16 cellular contexts compared by ENCODE assay signal in the genomic region with DNA sequence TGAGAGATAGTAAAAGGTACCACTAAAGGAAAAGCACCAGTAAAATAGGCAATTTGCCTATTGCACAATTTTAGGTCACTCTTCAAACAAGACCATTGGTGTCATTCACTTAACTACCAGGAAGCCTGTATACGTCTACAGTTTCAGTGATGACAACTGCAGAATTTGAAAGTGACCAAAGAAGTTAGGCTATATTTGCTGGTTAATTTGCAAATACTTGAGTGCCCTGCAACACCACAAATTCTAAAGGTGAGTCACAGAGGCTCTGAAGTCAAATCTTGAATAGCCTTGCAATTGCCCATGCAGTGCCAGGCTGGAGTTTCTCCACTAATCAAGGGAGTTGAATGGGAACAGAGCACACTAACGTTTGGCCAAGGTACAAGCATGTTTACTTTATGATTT.
DNase-seq lines count a peak whose midpoint lies in the region; ATAC-seq, FAIRE-seq and TF ChIP-seq lines count a peak whose summit lies in the region.
"Had no signal": no experiment of that assay in that cellular context is flagged by ENCODE, and none has a peak within 500 bp of the region (broad histone marks: within the 10 kb centered on the region; RNA-seq: fewer than 3 reads in every experiment).

No MANE protein-coding gene starts in this region.

- ATAC-seq in GM18520 (IDR thresholded peaks at IDR 0.05; ENCODE audit: unreplicated experiment) (peak; percentile 69), HG02642 (IDR thresholded peaks at IDR 0.05; ENCODE audit: poor library complexity, unreplicated experiment) (peak; percentile 57), IMR-90 (ENCODE audit: low read depth) (no peak), left colon (peak; percentile 56)

- H2AK9ac ChIP-seq in IMR-90 (replicated peaks; ENCODE audit: low read depth, low read length, poor library complexity), result no peak overlapping the region

- no peaks in the 10 kb centered on the region for H3K79me1 ChIP-seq in IMR-90 (ENCODE audit: low read depth in 1 of 2, low read length in 2 of 2)

- no peak for TF ChIP-seq CTCF in IMR-90 (conservative IDR thresholded peaks at IDR 0.05; ENCODE audit: low read depth, low read length)

- no peak overlapping the region for H3K18ac ChIP-seq in IMR-90 (ENCODE audit: low read depth, low read length)

- no peak overlapping the region for H3K14ac ChIP-seq in IMR-90 (replicated peaks; ENCODE audit: low read depth, low read length)

- BruUV-seq in IMR-90 (replicated peaks; lab: Mats Ljungman, UMichigan), result no TSS peak

- no peak overlapping the region for H2AK5ac ChIP-seq in IMR-90 (ENCODE audit: low read depth, low read length)

- FAIRE-seq in H54 (lab: Jason Lieb, UNC), result no peak

- no peak overlapping the region for H2BK5ac ChIP-seq in IMR-90 (ENCODE audit: low read depth, low read length, poor library complexity, severe bottlenecking)

- no peak for TF ChIP-seq RAD21 in IMR-90 (IDR thresholded peaks at IDR 0.05; ENCODE audit: low read length)

- H3K4me3 ChIP-seq in IMR-90 (ENCODE audit: insufficient read depth, low read depth, low read length), result no peak overlapping the region
- H3K4me3 ChIP-seq: BLaER1 had no signal

- no peaks in the 10 kb centered on the region for H3K4me1 ChIP-seq in IMR-90 (ENCODE audit: control insufficient read depth, insufficient read depth, low read length)
- H3K4me1 ChIP-seq: BLaER1 had no signal

- no peak overlapping the region for H2BK15ac ChIP-seq in IMR-90 (ENCODE audit: low read depth, low read length)

- no peaks in the 10 kb centered on the region for H3K9me1 ChIP-seq in IMR-90 (ENCODE audit: insufficient read depth, low read length)

- no peak overlapping the region for H4K5ac ChIP-seq in IMR-90 (ENCODE audit: low read depth, low read length)

- no peak overlapping the region for H3K56ac ChIP-seq in IMR-90 (ENCODE audit: extremely low read depth, insufficient read depth, low read length)

- H4K91ac ChIP-seq in IMR-90 (ENCODE audit: insufficient read depth, low read depth, low read length), result no peak overlapping the region

- no peak for TF ChIP-seq POLR2A in IMR-90 (IDR thresholded peaks at IDR 0.05; ENCODE audit: low read depth, low read length)
- TF ChIP-seq POLR2A in H54 (IDR thresholded peaks at IDR 0.05; ENCODE audit: low read depth, low read length), result no peak

- no peak overlapping the region for H3K4ac ChIP-seq in IMR-90 (ENCODE audit: low read depth, low read length)

- no peak overlapping the region for H3K27ac ChIP-seq in IMR-90 (ENCODE audit: insufficient read depth, low read length)
- H3K27ac ChIP-seq: BLaER1 had no signal

- WGBS in IMR-90 (ENCODE audit: extremely low coverage in 2 of 2, insufficient read length in 1 of 2), 2 experiments, result no CpG with 5 or more reads among the region's 2 CpGs

- peaks cover 7% of the 10 kb centered on the region for H3K27me3 ChIP-seq in IMR-90 (ENCODE audit: control insufficient read depth, insufficient read depth, low read length)
- H3K27me3 ChIP-seq: BLaER1 had no signal

- POLR2A ChIA-PET in IMR-90 (lab: Charles Lee; ENCODE audit: unreplicated experiment), result no interaction called here

- in situ Hi-C loops in IMR-90 (cut with MboI; ENCODE audit: low sequenced_read_pairs), result no loop called here

- intact Hi-C loops in IMR-90 (cut with micrococcal nuclease) (no loop called here), left colon (cut with DNase I, micrococcal nuclease) (no loop called here), posterior vena cava (cut with DNase I) (no loop called here)

- DNase-seq in IMR-90, result no peak
- no peak for DNase-seq in left colon
- no peak for DNase-seq in OCI-M1 (lab: John Stamatoyannopoulos, UW)
- no peak for DNase-seq in H4 (ENCODE audit: low spot score)
- DNase-seq in H54 (ENCODE audit: insufficient read length, low spot score), result no peak
- no peak for DNase-seq in posterior vena cava (ENCODE audit: low spot score)
- DNase-seq: activated CD4-positive, CD25-positive, alpha-beta regulatory T cell; activated T-cell treated with anti-CD3 and anti-CD28 coated beads for 4 hours; anterior cingulate cortex; GOT3; NCI-H1048; NCI-H524 treated with DMSO at 0.1 percent for 48 hours; right cardiac atrium had no signal

- no peak overlapping the region for H2BK20ac ChIP-seq in IMR-90 (ENCODE audit: low read depth, low read length)

- H3K4me2 ChIP-seq in IMR-90 (ENCODE audit: low read depth, low read length), result no peak overlapping the region
- H3K4me2 ChIP-seq: BLaER1 had no signal

- no peak overlapping the region for H2BK120ac ChIP-seq in IMR-90 (ENCODE audit: low read depth, low read length)

- no peaks in the 10 kb centered on the region for H3K9me3 ChIP-seq in IMR-90 (ENCODE audit: control insufficient read depth, insufficient read depth, low read length)
- H3K9me3 ChIP-seq: BLaER1 had no signal

- CTCF ChIA-PET in IMR-90 (lab: Yijun Ruan, JAX), result no interaction called here

- H3K23ac ChIP-seq in IMR-90 (ENCODE audit: low read depth, low read length), result no peak overlapping the region

- H4K8ac ChIP-seq in IMR-90 (ENCODE audit: low read depth in 2 of 2, low read length in 2 of 2), result no peak overlapping the region

- H3K9ac ChIP-seq in IMR-90 (ENCODE audit: low read depth, low read length), result no peak overlapping the region
- H3K9ac ChIP-seq: BLaER1 had no signal

- no peaks in the 10 kb centered on the region for H3K36me3 ChIP-seq in IMR-90 (ENCODE audit: control insufficient read depth, insufficient read depth, low read length)
- H3K36me3 ChIP-seq: BLaER1 had no signal

- no peak overlapping the region for H2AFZ ChIP-seq in IMR-90 (replicated peaks; ENCODE audit: low read length, poor library complexity)

- H4K20me1 ChIP-seq in IMR-90 (ENCODE audit: insufficient read depth, low read length), result no peaks in the 10 kb centered on the region
- H4K20me1 ChIP-seq: BLaER1 had no signal

- dilution Hi-C loops in IMR-90 (cut with HindIII; ENCODE audit: low sequenced_read_pairs, unreplicated experiment), result no loop called here

TF ChIP-seq in IMR-90, 13 proteins besides CTCF, POLR2A, EP300 and RAD21:
- TF ChIP-seq RCOR1 (IDR thresholded peaks at IDR 0.05; ENCODE audit: insufficient replicate concordance, low read length) (no peak), SMC3 (IDR thresholded peaks at IDR 0.05; ENCODE audit: low read depth, low read length) (no peak), CEBPB (IDR thresholded peaks at IDR 0.05; ENCODE audit: low read depth, low read length) (peak; percentile 55), RFX5 (IDR thresholded peaks at IDR 0.05; ENCODE audit: low read depth, low read length) (no peak), MXI1 (IDR thresholded peaks at IDR 0.05; ENCODE audit: borderline replicate concordance, low read depth, low read length) (no peak), BHLHE40 (IDR thresholded peaks at IDR 0.05; ENCODE audit: low read depth, low read length) (no peak)
TF ChIP-seq in IMR-90: peak in this region for 1.
